8 cellular contexts compared by ENCODE assay signal in the genomic region with DNA sequence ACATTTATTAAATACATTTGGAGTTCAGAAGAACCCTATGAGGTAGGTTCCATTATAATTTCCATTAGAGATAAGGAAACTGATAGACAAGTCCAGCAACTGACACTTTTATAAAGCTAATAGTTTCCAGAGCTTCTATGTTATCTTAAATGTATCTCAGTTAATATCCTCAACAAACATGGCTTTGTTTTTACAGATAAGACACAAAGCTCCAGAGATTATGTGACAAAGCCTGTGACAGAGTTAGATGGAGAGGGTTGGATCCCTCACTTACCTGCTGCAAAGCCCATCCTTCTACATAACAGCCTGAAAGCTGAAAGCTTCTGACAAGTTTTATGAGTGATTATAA. TPM values are rescaled to one million over a fixed set of nuclear protein-coding genes. Genes with fewer than 3 reads are reported as not detected.
A peak's percentile ranks its signal among the peaks of the same experiment; 100 is the strongest.
DNase-seq lines count a peak whose midpoint lies in the region; ATAC-seq, FAIRE-seq and TF ChIP-seq lines count a peak whose summit lies in the region.

No MANE protein-coding gene starts in this region.

- H3K23ac ChIP-seq in H9 (ENCODE audit: insufficient read length, low read depth, low read length): no peak overlapping the region
- H3K23ac ChIP-seq in mesenchymal stem cell (ENCODE audit: low read length in 2 of 2): no peak overlapping the region

- peak overlapping the region; percentile 87 to 96 for H3K27ac ChIP-seq in A549
- no peak overlapping the region for H3K27ac ChIP-seq in H9 (ENCODE audit: insufficient read length, low read depth, low read length)
- peak overlapping the region; percentile 75 for H3K27ac ChIP-seq in astrocyte (ENCODE audit: low read depth, low read length)
- H3K27ac ChIP-seq in mesenchymal stem cell (ENCODE audit: low read length, poor library complexity, severe bottlenecking): no peak overlapping the region

- peak overlapping the region; percentile 82 for H3K4me2 ChIP-seq in A549
- peak overlapping the region; percentile 94 for H3K4me2 ChIP-seq in H9 (ENCODE audit: insufficient read depth, insufficient read length, low read length)
- peak overlapping the region; percentile 87 for H3K4me2 ChIP-seq in astrocyte (ENCODE audit: low read length)
- H3K4me2 ChIP-seq in mesenchymal stem cell (ENCODE audit: low read length, poor library complexity, severe bottlenecking): no peak overlapping the region

- no peak for TF ChIP-seq POLR2A in A549 (IDR thresholded peaks at IDR 0.05; ENCODE audit: low read length)

- H3K36me3 Mint-ChIP-seq in H9 (ENCODE audit: insufficient read depth in 1 of 3, low read depth in 3 of 3) (peaks cover 6 to 31% (median 27%) of the 10 kb centered on the region in 3 experiments; a peak in 6 of 7 replicates), astrocyte (ENCODE audit: low read depth, unreplicated experiment) (peaks cover 10% of the 10 kb centered on the region)

- H3K14ac ChIP-seq in H9 (ENCODE audit: insufficient read depth, low read length): no peak overlapping the region
- no peak overlapping the region for H3K14ac ChIP-seq in mesenchymal stem cell (ENCODE audit: low read length in 2 of 2)

- H3K27me3 Mint-ChIP-seq in H9 (ENCODE audit: low read depth) (no peaks in the 10 kb centered on the region), astrocyte (ENCODE audit: low read depth, unreplicated experiment) (no peaks in the 10 kb centered on the region)

- H2BK20ac ChIP-seq in H9 (ENCODE audit: low read depth, low read length, poor library complexity, severe bottlenecking): no peak overlapping the region

- H3K4ac ChIP-seq in H9 (ENCODE audit: low read depth, low read length) (no peak overlapping the region), mesenchymal stem cell (ENCODE audit: low read depth in 1 of 2, low read length in 2 of 2) (no peak overlapping the region)

- H3K4me1 ChIP-seq in A549 (peaks cover 18% of the 10 kb centered on the region; the same call in 2 of the 3 replicates), H9 (ENCODE audit: insufficient read depth, low read length) (no peaks in the 10 kb centered on the region), astrocyte (ENCODE audit: insufficient read depth, low read length) (peaks cover 5% of the 10 kb centered on the region), mesenchymal stem cell (ENCODE audit: control insufficient read depth, insufficient read depth, low read depth, low read length) (peaks cover 2% of the 10 kb centered on the region)

- H2AK5ac ChIP-seq in H9 (ENCODE audit: insufficient read length, low read length): no peak overlapping the region
- H2AK5ac ChIP-seq in mesenchymal stem cell (ENCODE audit: low read length, severe bottlenecking): no peak overlapping the region

- no peak overlapping the region for H4K91ac ChIP-seq in H9 (ENCODE audit: insufficient read length, low read depth, low read length)
- H4K91ac ChIP-seq in mesenchymal stem cell (ENCODE audit: low read length): no peak overlapping the region

- H3K4me3 ChIP-seq in A549: peak overlapping the region; percentile 76
- peak overlapping the region; percentile 95 for H3K4me3 ChIP-seq in astrocyte (ENCODE audit: insufficient read depth, low read depth, low read length)
- peak overlapping the region in 1 of 2 experiments; percentile 99 for H3K4me3 ChIP-seq in mesenchymal stem cell (ENCODE audit: insufficient read depth in 1 of 2, low read depth in 1 of 2, low read length in 2 of 2)

- POLR2A ChIA-PET in A549 (lab: Yijun Ruan, JAX): interaction anchor here (0.7 to 1.9 kb wide), 10 partner anchors 12 to 218 kb away, joined by 3 to 8 read pairs (median 4); a partner anchor contains a TSS

- H2BK15ac ChIP-seq in H9 (ENCODE audit: low read depth, low read length) (no peak overlapping the region), mesenchymal stem cell (ENCODE audit: low read depth, poor library complexity, severe bottlenecking) (no peak overlapping the region)

- no peaks in the 10 kb centered on the region for H3K79me1 ChIP-seq in H9 (ENCODE audit: insufficient read depth, low read depth, low read length, poor library complexity, severe bottlenecking)
- peaks cover 9% of the 10 kb centered on the region for H3K79me1 ChIP-seq in mesenchymal stem cell (replicated peaks; ENCODE audit: low read length, poor library complexity, severe bottlenecking)

- TF ChIP-seq EP300 in A549 (IDR thresholded peaks at IDR 0.05): no peak

- 0 out of 5 replicates have a peak, but pooled peaks of 1 of the 2 experiments have one; percentile 14 for TF ChIP-seq RAD21 in A549 (conservative IDR thresholded peaks at IDR 0.05 in 1 of 2, IDR thresholded peaks at IDR 0.05 in 1 of 2)

- no peak overlapping the region for H2BK12ac ChIP-seq in H9 (ENCODE audit: insufficient read length, low read depth, low read length)
- no peak overlapping the region for H2BK12ac ChIP-seq in mesenchymal stem cell (ENCODE audit: low read length in 2 of 2)

- H4K20me1 ChIP-seq in H9 (ENCODE audit: control insufficient read depth, insufficient read depth, insufficient read length): no peaks in the 10 kb centered on the region
- no peaks in the 10 kb centered on the region for H4K20me1 ChIP-seq in astrocyte (ENCODE audit: insufficient read depth, low read length)

- ATAC-seq in A549 (peak; percentile 7 to 27; a peak in 4 of 6 replicates), HG03280 (IDR thresholded peaks at IDR 0.05; ENCODE audit: unreplicated experiment) (no peak)

- H3K4me1 Mint-ChIP-seq in H9 (peaks cover 4 to 6% of the 10 kb centered on the region in 2 experiments), astrocyte (ENCODE audit: low read depth, unreplicated experiment) (peaks cover 5% of the 10 kb centered on the region)

- no peaks in the 10 kb centered on the region for H3K9me3 ChIP-seq in A549
- no peaks in the 10 kb centered on the region for H3K9me3 ChIP-seq in H9 (ENCODE audit: control insufficient read depth, low read depth, low read length)
- H3K9me3 ChIP-seq in astrocyte (ENCODE audit: insufficient read depth, low read depth, low read length): no peaks in the 10 kb centered on the region
- H3K9me3 ChIP-seq in mesenchymal stem cell (ENCODE audit: control insufficient read depth, low read length): no peaks in the 10 kb centered on the region

- H4K5ac ChIP-seq in H9 (ENCODE audit: insufficient read length, low read depth, low read length): no peak overlapping the region

- H3K56ac ChIP-seq in H9 (ENCODE audit: insufficient read length, low read depth, low read length): no peak overlapping the region

- DNase-seq in A549 (ENCODE audit: low read depth in 1 of 2, low spot score in 1 of 2) (no peak), H9 (no peak), astrocyte (ENCODE audit: low read depth) (no peak), mesenchymal stem cell (no peak), NOMO-1 (lab: John Stamatoyannopoulos, UW; ENCODE audit: unreplicated experiment in 2 of 2) (no peak), COLO668 (lab: John Stamatoyannopoulos, UW; ENCODE audit: unreplicated experiment) (no peak), NCI-H2081 (lab: John Stamatoyannopoulos, UW) (no peak)

- H3K23me2 ChIP-seq in H9 (ENCODE audit: insufficient read length, low read depth, low read length, poor library complexity, severe bottlenecking): peaks cover 4% of the 10 kb centered on the region

- H2BK5ac ChIP-seq in H9 (ENCODE audit: insufficient read length, low read length) (no peak overlapping the region), mesenchymal stem cell (ENCODE audit: low read depth, low read length, poor library complexity, severe bottlenecking) (no peak overlapping the region)

- TF ChIP-seq CTCF in A549 (IDR thresholded peaks at IDR 0.05) (0 out of 3 replicates have a peak, but pooled peaks have one; percentile 4), H9 (conservative IDR thresholded peaks at IDR 0.05) (no peak), astrocyte (IDR thresholded peaks at IDR 0.05; ENCODE audit: insufficient read depth, low read depth, low read length) (no peak)

- H3K18ac ChIP-seq in H9 (ENCODE audit: insufficient read length, low read depth, low read length) (no peak overlapping the region), mesenchymal stem cell (ENCODE audit: low read depth in 1 of 2, low read length in 2 of 2) (no peak overlapping the region)

- H3K27ac Mint-ChIP-seq in H9 (peak overlapping the region in 1 of 3 experiments; percentile 57; a peak in 1 of 7 replicates), astrocyte (ENCODE audit: unreplicated experiment) (no peak overlapping the region)

- CTCF ChIA-PET in A549 (lab: Yijun Ruan, JAX): interaction anchor here (0.6 to 3.1 kb wide), 26 partner anchors 8 to 478 kb away, joined by 3 to 24 read pairs (median 4); no protein-coding TSS in a partner anchor

- H2AFZ ChIP-seq in H9 (ENCODE audit: low read length) (no peak overlapping the region), astrocyte (ENCODE audit: low read depth, low read length) (peak overlapping the region; percentile 93), mesenchymal stem cell (ENCODE audit: low read depth, low read length) (no peak overlapping the region)

- FAIRE-seq in A549 (lab: Jason Lieb, UNC): no peak
- no peak for FAIRE-seq in astrocyte (lab: Jason Lieb, UNC)

- no peak overlapping the region for H3T11ph ChIP-seq in H9 (ENCODE audit: low read length)

- peak overlapping the region; percentile 98 to 99 for H3K4me3 Mint-ChIP-seq in H9
- H3K4me3 Mint-ChIP-seq in astrocyte (ENCODE audit: unreplicated experiment): peak overlapping the region; percentile 96

- no peak overlapping the region for H4K8ac ChIP-seq in H9 (replicated peaks; ENCODE audit: insufficient read length, low read depth, low read length)
- peak overlapping the region; percentile 7 for H4K8ac ChIP-seq in mesenchymal stem cell (ENCODE audit: low read length)

- H3K36me3 ChIP-seq in astrocyte (ENCODE audit: insufficient read depth, low read length) (peaks cover 15% of the 10 kb centered on the region), mesenchymal stem cell (ENCODE audit: control insufficient read depth in 1 of 2, insufficient read depth in 2 of 2, low read depth in 1 of 2, low read length in 2 of 2) (peaks cover 0 to 29% of the 10 kb centered on the region in 2 experiments)

- H3K9me3 Mint-ChIP-seq in H9: no peaks in the 10 kb centered on the region; a peak in 1 of 5 replicates
- no peaks in the 10 kb centered on the region for H3K9me3 Mint-ChIP-seq in astrocyte (ENCODE audit: unreplicated experiment)

- H3K9ac ChIP-seq in H9 (ENCODE audit: extremely low read depth, insufficient read length, low read length) (no peak overlapping the region), astrocyte (ENCODE audit: low read length) (peak overlapping the region; percentile 92), mesenchymal stem cell (ENCODE audit: low read length) (peak overlapping the region; percentile 98)

- no peaks in the 10 kb centered on the region for H3K27me3 ChIP-seq in H9 (ENCODE audit: insufficient read depth, low read length)
- H3K27me3 ChIP-seq in astrocyte (ENCODE audit: insufficient read depth, low read length): no peaks in the 10 kb centered on the region
- no peaks in the 10 kb centered on the region for H3K27me3 ChIP-seq in mesenchymal stem cell (ENCODE audit: control insufficient read depth in 1 of 2, insufficient read depth in 1 of 2, low read length in 2 of 2)

- H2BK120ac ChIP-seq in H9 (ENCODE audit: low read depth, low read length, poor library complexity, severe bottlenecking) (no peak overlapping the region), mesenchymal stem cell (ENCODE audit: low read depth, low read length) (no peak overlapping the region)

- H3K79me2 ChIP-seq in H9 (ENCODE audit: insufficient read depth, low read length): 0 out of 2 replicates have a peak, but pooled peaks cover 1% of the 10 kb centered on the region
- H3K79me2 ChIP-seq in astrocyte (ENCODE audit: insufficient read depth, low read length): peaks cover 34% of the 10 kb centered on the region

RNA-seq across cellular contexts. Expression of a gene that starts 0.5 kb away (rescaled TPM):
- polyA plus RNA-seq in A549 (2011; rRNA removed) (71.5 and 76.1 TPM in 2 replicates), A549 (2017; fragmentation: RNase III; extraction: RNeasy Plus Mini Kit Qiagen cat#74134 plus additional on column Dnase treatment) (20.5 to 23.0 TPM (median 22.9 TPM) in 3 replicates)
- polyA plus RNA-seq in A549 (2012; cell fraction: cytosol; rRNA removed): 35.1 and 35.6 TPM in 2 replicates
- 7.8 TPM in 2 replicates for polyA plus RNA-seq in A549 (2012; cell fraction: nucleus; rRNA removed)
- polyA minus RNA-seq in A549 (2011; rRNA and poly(A)+ RNA removed): 12.8 and 12.9 TPM in 2 replicates
- total RNA-seq in H9 (2021) (59.3 and 64.9 TPM in 2 replicates), astrocyte (44.8 and 47.1 TPM in 2 replicates)
- 24.2 TPM for polyA plus RNA-seq in mesenchymal stem cell (2013, experiment 1 of 2)
- 24.8 TPM for polyA plus RNA-seq in mesenchymal stem cell (2013, experiment 2 of 2)

RNA-seq across cellular contexts. Expression of a gene that starts 39.6 kb away (rescaled TPM):
- polyA plus RNA-seq in A549 (2011; rRNA removed): 0.08 TPM in 1 of 2 replicates, not detected in the other
- polyA plus RNA-seq in A549 (2012; cell fraction: cytosol; rRNA removed): not detected in 2 replicates
- polyA plus RNA-seq in A549 (2012; cell fraction: nucleus; rRNA removed): 0.05 TPM in 1 of 2 replicates, not detected in the other
- polyA plus RNA-seq in A549 (2017; fragmentation: RNase III; extraction: RNeasy Plus Mini Kit Qiagen cat#74134 plus additional on column Dnase treatment): not detected in 3 replicates
- polyA minus RNA-seq in A549 (2011; rRNA and poly(A)+ RNA removed): not detected in 2 replicates
- not detected in 2 replicates for total RNA-seq in H9 (2021)
- not detected in 2 replicates for total RNA-seq in astrocyte
- not detected for polyA plus RNA-seq in mesenchymal stem cell (2013, experiment 1 of 2)
- polyA plus RNA-seq in mesenchymal stem cell (2013, experiment 2 of 2): not detected

Comparison
In these comparisons a context has a peak if more than half of its experiments do, and no peak if none do; other contexts are left out.
1. H3K27ac ChIP-seq: peak in A549 (2 of 2) and astrocyte (single experiment); none in H9 (single experiment) and mesenchymal stem cell (single experiment).